Comparison of ENCODE assay signal across 15 cellular contexts in the genomic region with DNA sequence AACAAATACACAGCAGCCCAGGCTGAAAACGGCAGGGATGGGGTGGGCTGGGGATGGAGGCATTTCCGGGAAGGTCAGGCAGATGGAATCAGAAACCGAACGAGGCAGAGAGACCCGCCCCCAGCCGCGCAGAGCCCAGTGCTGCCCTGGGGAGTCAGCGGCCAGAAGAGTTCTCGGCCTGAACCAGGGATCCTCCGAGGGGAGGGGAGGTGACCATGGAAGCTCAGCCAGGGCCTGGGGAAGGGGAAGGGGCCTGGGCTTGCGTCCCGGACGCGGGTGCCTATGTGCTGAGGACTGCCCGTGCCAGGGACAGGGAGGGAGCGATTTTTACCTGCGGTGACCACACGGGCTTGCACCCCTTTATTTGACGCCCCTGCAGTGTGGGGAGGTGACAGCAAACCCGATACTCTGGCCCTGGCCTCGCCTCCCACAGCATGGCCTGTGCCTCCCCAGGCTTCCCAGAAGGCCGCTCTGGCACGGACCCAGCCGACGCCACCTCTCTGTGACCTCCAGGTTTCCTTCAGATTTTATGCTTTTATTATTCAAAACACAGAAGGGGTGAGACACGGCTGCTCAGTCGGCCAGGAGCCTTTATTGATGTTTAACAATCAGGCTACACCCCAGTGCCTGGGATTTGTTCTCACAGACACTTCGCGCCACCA. TPM values are rescaled to one million over a fixed set of nuclear protein-coding genes. Genes with fewer than 3 reads are reported as not detected.
DNase-seq lines count a peak whose midpoint lies in the region; ATAC-seq and TF ChIP-seq lines count a peak whose summit lies in the region.
"Had no signal": no experiment of that assay in that cellular context is flagged by ENCODE, and none has a peak within 500 bp of the region (broad histone marks: within the 10 kb centered on the region; RNA-seq: fewer than 3 reads in every experiment).

No MANE protein-coding gene starts in this region.

- H3K36me3 ChIP-seq in right atrium auricular region (no peaks in the 10 kb centered on the region), left ventricle myocardium inferior (no peaks in the 10 kb centered on the region), neuronal stem cell (replicated peaks in 1 of 2; ENCODE audit: control insufficient read depth in 2 of 2, insufficient read depth in 2 of 2, low read length in 2 of 2) (no peaks in the 10 kb centered on the region), uterus (no peaks in the 10 kb centered on the region), A673 (ENCODE audit: insufficient read depth, low read length, poor library complexity, severe bottlenecking) (no peaks in the 10 kb centered on the region)

- BruUV-seq in A673 (replicated peaks; lab: Mats Ljungman, UMichigan): no TSS peak

- ATAC-seq in Right ventricle myocardium superior (ENCODE audit: poor library complexity) (no peak), HG02970 (IDR thresholded peaks at IDR 0.05; ENCODE audit: low FRiP score, unreplicated experiment) (no peak), HG03159 (IDR thresholded peaks at IDR 0.05; ENCODE audit: unreplicated experiment) (no peak)
- ATAC-seq: activated CD8-positive, alpha-beta memory T cell treated with anti-CD3 and anti-CD28 coated beads, Interleukin-2, amount 10 ng/mL, durations not matched to agents 7 days and 5 days had no signal

- H3K27ac ChIP-seq in right atrium auricular region (peak overlapping the region in 1 of 2 donors; percentile 57), left ventricle myocardium inferior (replicated peaks) (peak overlapping the region; percentile 86), neuronal stem cell (replicated peaks; ENCODE audit: low read length) (no peak overlapping the region), uterus (peak overlapping the region; percentile 48 to 76), A673 (ENCODE audit: low read depth, low read length, poor library complexity, severe bottlenecking) (no peak overlapping the region)

- no CpG with 5 or more reads among the region's 29 CpGs for WGBS in neuronal stem cell (ENCODE audit: extremely low coverage in 2 of 2, insufficient read length in 2 of 2, insufficient replicate concordance in 1 of 2), 2 donors

- no peak overlapping the region for H3K4ac ChIP-seq in neuronal stem cell (ENCODE audit: low read length)

- CTCF ChIA-PET in A673 (lab: Charles Lee): no interaction called here

- H3K14ac ChIP-seq in neuronal stem cell (ENCODE audit: low read length): no peak overlapping the region

- peak overlapping the region; percentile 90 for H3K18ac ChIP-seq in neuronal stem cell (ENCODE audit: low read length)

- H3K9me3 ChIP-seq in right atrium auricular region: no peaks in the 10 kb centered on the region
- no peaks in the 10 kb centered on the region for H3K9me3 ChIP-seq in left ventricle myocardium inferior (replicated peaks)
- H3K9me3 ChIP-seq in neuronal stem cell (replicated peaks in 1 of 2; ENCODE audit: control insufficient read depth in 2 of 2, insufficient read depth in 1 of 2, low read depth in 1 of 2, low read length in 2 of 2): no peaks in the 10 kb centered on the region
- no peaks in the 10 kb centered on the region for H3K9me3 ChIP-seq in uterus
- no peaks in the 10 kb centered on the region for H3K9me3 ChIP-seq in A673 (ENCODE audit: low read depth, low read length, poor library complexity, severe bottlenecking)
- H3K9me3 ChIP-seq: Caco-2 had no signal

- peak overlapping the region in 1 of 2 donors; percentile 43 for H3K4me3 ChIP-seq in right atrium auricular region
- peak overlapping the region; percentile 66 for H3K4me3 ChIP-seq in left ventricle myocardium inferior
- no peak overlapping the region for H3K4me3 ChIP-seq in neuronal stem cell (ENCODE audit: low read length in 2 of 2)
- H3K4me3 ChIP-seq in uterus: no peak overlapping the region
- H3K4me3 ChIP-seq in A673 (ENCODE audit: low read depth, low read length, poor library complexity, severe bottlenecking): no peak overlapping the region

- no peak overlapping the region for H2BK5ac ChIP-seq in neuronal stem cell (ENCODE audit: low read length)

- H3K4me1 ChIP-seq in right atrium auricular region: peaks cover 0 to 27% of the 10 kb centered on the region in 2 donors
- peaks cover 45% of the 10 kb centered on the region for H3K4me1 ChIP-seq in left ventricle myocardium inferior
- H3K4me1 ChIP-seq in neuronal stem cell (ENCODE audit: control insufficient read depth in 2 of 2, insufficient read depth in 1 of 2, low read depth in 1 of 2, low read length in 2 of 2): peaks cover 16 to 31% of the 10 kb centered on the region in 2 donors
- H3K4me1 ChIP-seq in uterus: no peaks in the 10 kb centered on the region
- peaks cover 6% of the 10 kb centered on the region for H3K4me1 ChIP-seq in A673 (ENCODE audit: insufficient read depth, low read length, poor library complexity, severe bottlenecking)

- no peak for TF ChIP-seq POLR2A in uterus (IDR thresholded peaks at IDR 0.05)

- no peak overlapping the region for H3K9ac ChIP-seq in neuronal stem cell (ENCODE audit: low read depth, low read length, poor library complexity)

- H2AK5ac ChIP-seq in neuronal stem cell (ENCODE audit: low read depth, low read length): peak overlapping the region; percentile 79

- H2BK12ac ChIP-seq in neuronal stem cell (ENCODE audit: low read length): peak overlapping the region; percentile 98

- peak overlapping the region; percentile 91 for H2BK15ac ChIP-seq in neuronal stem cell (ENCODE audit: low read length)

- TF ChIP-seq CTCF in right atrium auricular region (IDR thresholded peaks at IDR 0.05): no peak
- TF ChIP-seq CTCF in left ventricle myocardium inferior (IDR thresholded peaks at IDR 0.05; ENCODE audit: borderline replicate concordance): no peak
- TF ChIP-seq CTCF in uterus (IDR thresholded peaks at IDR 0.05): no peak
- no peak for TF ChIP-seq CTCF in A673 (conservative IDR thresholded peaks at IDR 0.05; ENCODE audit: low read depth, low read length)

- intact Hi-C loops in Right ventricle myocardium superior (cut with DNase I): no loop called here
- intact Hi-C loops in left ventricle myocardium inferior (cut with micrococcal nuclease): no loop called here
- intact Hi-C loops in uterus (cut with DNase I; ENCODE audit: low total_unique reads): no loop called here
- intact Hi-C loops in A673 (cut with micrococcal nuclease; ENCODE audit: unreplicated experiment): no loop called here

- no peak overlapping the region for H2BK120ac ChIP-seq in neuronal stem cell (ENCODE audit: low read depth, low read length)

- H3K79me1 ChIP-seq in neuronal stem cell (ENCODE audit: low read depth, low read length): no peaks in the 10 kb centered on the region

- H3K23ac ChIP-seq in neuronal stem cell (ENCODE audit: low read depth, low read length, poor library complexity): no peak overlapping the region

- H3K4me2 ChIP-seq in neuronal stem cell (ENCODE audit: insufficient read depth, low read length, poor library complexity, severe bottlenecking): no peak overlapping the region

- H3K27me3 ChIP-seq in right atrium auricular region: no peaks in the 10 kb centered on the region
- H3K27me3 ChIP-seq in left ventricle myocardium inferior (ENCODE audit: low read depth): peaks cover 80% of the 10 kb centered on the region
- peaks cover 0 to 37% (median 14%) of the 10 kb centered on the region in 3 experiments for H3K27me3 ChIP-seq in neuronal stem cell (ENCODE audit: control insufficient read depth in 3 of 3, insufficient read depth in 3 of 3, low read depth in 1 of 3, low read length in 3 of 3)
- H3K27me3 ChIP-seq in uterus: peaks cover 0 to 9% of the 10 kb centered on the region in 2 donors
- peaks cover 20% of the 10 kb centered on the region for H3K27me3 ChIP-seq in A673 (replicated peaks; ENCODE audit: insufficient read depth, low read depth, low read length, poor library complexity)

- POLR2A ChIA-PET in A673 (lab: Charles Lee; ENCODE audit: low non-redundant PET): no interaction called here

- DNase-seq in Right ventricle myocardium superior (peak; percentile 63), right atrium auricular region (ENCODE audit: low spot score) (no peak), left ventricle myocardium inferior (no peak), neuronal stem cell (ENCODE audit: low spot score) (no peak), uterus (peak in 1 of 2 donors; percentile 54), A673 (ENCODE audit: low spot score) (no peak)
- DNase-seq: ACHN; activated CD8-positive, alpha-beta memory T cell treated with anti-CD3 and anti-CD28 coated beads, Interleukin-2, amount 10 ng/mL, durations not matched to agents 7 days and 5 days; MM.1S; naive B cell had no signal

- peak overlapping the region; percentile 78 for H2AFZ ChIP-seq in neuronal stem cell (ENCODE audit: low read length)

- no peak overlapping the region for H4K8ac ChIP-seq in neuronal stem cell (ENCODE audit: low read depth, low read length)

- H4K91ac ChIP-seq in neuronal stem cell (ENCODE audit: low read depth, low read length, poor library complexity): peak overlapping the region; percentile 30

RNA-seq across cellular contexts. Expression of gene LRCOL1, which starts 7.7 kb away (rescaled TPM):
- total RNA-seq in Right ventricle myocardium superior (not detected), right atrium auricular region (not detected), left ventricle myocardium inferior (not detected), uterus (1 to 10 TPM in 2 of 4 donors, under 1 TPM in 1, not detected in 1; 0.79 to 7.1 (median 1.5) TPM), A673 (2021) (not detected in 2 replicates)
- 0.46 TPM for polyA plus RNA-seq in neuronal stem cell (2013, experiment 1 of 2)
- polyA plus RNA-seq in neuronal stem cell (2013, experiment 2 of 2): 0.55 TPM
- total RNA-seq: activated CD8-positive, alpha-beta memory T cell treated with anti-CD3 and anti-CD28 coated beads, Interleukin-2, amount 10 ng/mL, durations not matched to agents 7 days and 5 days; Caco-2; chondrocyte; temporal lobe had no signal

RNA-seq across cellular contexts. Expression of gene P2RX2, which starts 15.9 kb away (rescaled TPM):
- not detected for total RNA-seq in Right ventricle myocardium superior
- not detected for total RNA-seq in right atrium auricular region
- total RNA-seq in left ventricle myocardium inferior: not detected
- 0.14 TPM for polyA plus RNA-seq in neuronal stem cell (2013, experiment 1 of 2)
- 0.11 TPM for polyA plus RNA-seq in neuronal stem cell (2013, experiment 2 of 2)
- not detected for total RNA-seq in uterus
- total RNA-seq in A673 (2021): 0.17 TPM in 1 of 2 replicates, not detected in the other
- total RNA-seq: activated CD8-positive, alpha-beta memory T cell treated with anti-CD3 and anti-CD28 coated beads, Interleukin-2, amount 10 ng/mL, durations not matched to agents 7 days and 5 days; Caco-2; chondrocyte; temporal lobe had no signal

Comparison
In these comparisons a context has a peak if more than half of its experiments do, and no peak if none do; other contexts are left out.
1. H3K27ac ChIP-seq: peak in left ventricle myocardium inferior (single experiment) and uterus (2 of 2); none in neuronal stem cell (single experiment) and A673 (single experiment).